Comparison of ENCODE assay signal across 1 cellular context in the genomic region with DNA sequence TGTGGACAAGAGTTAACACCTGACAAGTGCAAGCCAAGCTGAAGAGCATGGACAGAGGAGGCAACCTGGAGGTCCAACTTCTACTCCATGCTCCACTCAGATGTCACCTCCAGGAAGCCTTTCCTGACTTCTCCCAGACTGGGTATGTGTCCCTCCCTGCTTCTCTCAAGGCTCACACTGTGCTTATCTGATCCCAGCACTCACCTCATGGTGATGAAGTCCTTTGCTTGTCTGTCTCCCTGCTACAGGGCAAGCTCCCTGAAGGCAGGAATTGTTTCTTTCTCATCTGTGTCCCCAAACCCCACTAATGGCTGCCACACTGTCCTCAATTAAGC.
TF ChIP-seq lines count a peak whose summit lies in the region.

No MANE protein-coding gene starts in this region.

TF ChIP-seq in HepG2, 621 proteins besides CTCF, POLR2A, EP300 and RAD21:
- TF ChIP-seq, protein P1, sequence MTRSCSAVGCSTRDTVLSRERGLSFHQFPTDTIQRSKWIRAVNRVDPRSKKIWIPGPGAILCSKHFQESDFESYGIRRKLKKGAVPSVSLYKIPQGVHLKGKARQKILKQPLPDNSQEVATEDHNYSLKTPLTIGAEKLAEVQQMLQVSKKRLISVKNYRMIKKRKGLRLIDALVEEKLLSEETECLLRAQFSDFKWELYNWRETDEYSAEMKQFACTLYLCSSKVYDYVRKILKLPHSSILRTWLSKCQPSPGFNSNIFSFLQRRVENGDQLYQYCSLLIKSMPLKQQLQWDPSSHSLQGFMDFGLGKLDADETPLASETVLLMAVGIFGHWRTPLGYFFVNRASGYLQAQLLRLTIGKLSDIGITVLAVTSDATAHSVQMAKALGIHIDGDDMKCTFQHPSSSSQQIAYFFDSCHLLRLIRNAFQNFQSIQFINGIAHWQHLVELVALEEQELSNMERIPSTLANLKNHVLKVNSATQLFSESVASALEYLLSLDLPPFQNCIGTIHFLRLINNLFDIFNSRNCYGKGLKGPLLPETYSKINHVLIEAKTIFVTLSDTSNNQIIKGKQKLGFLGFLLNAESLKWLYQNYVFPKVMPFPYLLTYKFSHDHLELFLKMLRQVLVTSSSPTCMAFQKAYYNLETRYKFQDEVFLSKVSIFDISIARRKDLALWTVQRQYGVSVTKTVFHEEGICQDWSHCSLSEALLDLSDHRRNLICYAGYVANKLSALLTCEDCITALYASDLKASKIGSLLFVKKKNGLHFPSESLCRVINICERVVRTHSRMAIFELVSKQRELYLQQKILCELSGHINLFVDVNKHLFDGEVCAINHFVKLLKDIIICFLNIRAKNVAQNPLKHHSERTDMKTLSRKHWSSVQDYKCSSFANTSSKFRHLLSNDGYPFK (CRISPR knock-in tag; IDR thresholded peaks at IDR 0.05; ENCODE audit: borderline replicate concordance): no peak
- no peak for TF ChIP-seq CBX5 (CRISPR knock-in tag; IDR thresholded peaks at IDR 0.05; ENCODE audit: borderline replicate concordance)
- 0 out of 2 replicates have a peak, but pooled peaks have one; percentile 14 for TF ChIP-seq ZBTB3 (CRISPR knock-in tag; IDR thresholded peaks at IDR 0.05; ENCODE audit: borderline replicate concordance, low read depth)
- no peak for TF ChIP-seq GZF1 (CRISPR knock-in tag; IDR thresholded peaks at IDR 0.05)
- TF ChIP-seq, protein P2, sequence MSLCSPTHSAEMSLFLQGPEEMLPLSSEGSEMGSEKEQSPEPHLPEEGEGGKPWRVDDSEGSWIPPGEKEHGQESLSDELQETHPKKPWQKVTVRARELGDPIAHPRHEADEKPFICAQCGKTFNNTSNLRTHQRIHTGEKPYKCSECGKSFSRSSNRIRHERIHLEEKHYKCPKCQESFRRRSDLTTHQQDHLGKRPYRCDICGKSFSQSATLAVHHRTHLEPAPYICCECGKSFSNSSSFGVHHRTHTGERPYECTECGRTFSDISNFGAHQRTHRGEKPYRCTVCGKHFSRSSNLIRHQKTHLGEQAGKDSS (CRISPR knock-in tag; IDR thresholded peaks at IDR 0.05; ENCODE audit: borderline replicate concordance, low read depth): peak; percentile 5; the same call in 1 of the 2 replicates
- TF ChIP-seq ISX (CRISPR knock-in tag; conservative IDR thresholded peaks at IDR 0.05): 0 out of 2 replicates have a peak, but pooled peaks have one; percentile 4
- TF ChIP-seq, protein P3, sequence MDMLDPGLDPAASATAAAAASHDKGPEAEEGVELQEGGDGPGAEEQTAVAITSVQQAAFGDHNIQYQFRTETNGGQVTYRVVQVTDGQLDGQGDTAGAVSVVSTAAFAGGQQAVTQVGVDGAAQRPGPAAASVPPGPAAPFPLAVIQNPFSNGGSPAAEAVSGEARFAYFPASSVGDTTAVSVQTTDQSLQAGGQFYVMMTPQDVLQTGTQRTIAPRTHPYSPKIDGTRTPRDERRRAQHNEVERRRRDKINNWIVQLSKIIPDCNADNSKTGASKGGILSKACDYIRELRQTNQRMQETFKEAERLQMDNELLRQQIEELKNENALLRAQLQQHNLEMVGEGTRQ (IDR thresholded peaks at IDR 0.05; ENCODE audit: low read depth, low read length): 0 out of 2 replicates have a peak, but pooled peaks have one; percentile 5
- TF ChIP-seq, protein P3 (CRISPR knock-in tag; IDR thresholded peaks at IDR 0.05; ENCODE audit: borderline replicate concordance): no peak
- 0 out of 2 replicates have a peak, but pooled peaks have one; percentile 10 for TF ChIP-seq ZNF143 (CRISPR knock-in tag; IDR thresholded peaks at IDR 0.05)
- TF ChIP-seq IRX3 (CRISPR knock-in tag; IDR thresholded peaks at IDR 0.05; ENCODE audit: borderline replicate concordance, low read depth): no peak
